ENCODE assay signal across 24 cellular contexts in the genomic region with DNA sequence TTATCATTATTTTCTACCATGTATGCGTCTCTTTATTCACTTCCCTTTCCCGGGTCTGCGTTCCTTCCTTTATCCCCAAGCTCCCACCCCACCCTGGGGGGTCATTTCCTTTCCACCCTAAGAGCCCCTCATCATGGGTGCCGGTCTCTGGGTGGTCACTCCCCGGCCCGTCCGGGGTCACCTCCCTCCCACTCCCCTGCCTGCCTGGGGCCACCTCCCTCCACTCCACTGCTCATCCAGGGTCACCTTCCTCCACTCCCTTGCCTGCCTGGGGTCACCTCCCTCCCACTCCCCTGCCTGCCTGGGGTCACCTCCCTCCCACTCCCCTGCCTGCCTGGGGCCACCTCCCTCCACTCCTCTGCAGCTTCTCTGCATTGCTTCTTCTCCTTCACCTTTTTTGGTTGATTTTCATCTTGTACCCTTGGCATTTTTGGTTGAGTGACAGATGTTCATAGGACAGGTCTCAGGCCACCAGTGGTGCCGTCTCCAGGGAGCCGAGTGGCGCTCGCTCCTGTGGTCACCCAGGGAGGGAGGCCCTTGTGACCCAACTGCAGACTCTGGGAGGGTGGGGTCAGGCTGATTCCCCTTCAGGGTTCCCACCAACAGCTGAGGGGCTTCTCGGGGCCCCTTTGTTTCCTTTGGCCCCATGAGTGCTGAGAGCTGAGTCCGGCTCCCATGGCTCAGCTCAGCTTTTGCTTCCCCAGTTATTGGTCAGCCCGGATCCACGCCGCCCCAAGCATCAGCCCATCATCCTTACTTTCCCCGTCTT. TPM values are rescaled to one million over a fixed set of nuclear protein-coding genes. Genes with fewer than 3 reads are reported as not detected.
DNase-seq lines count a peak whose midpoint lies in the region; ATAC-seq lines count a peak whose summit lies in the region.
"Had no signal": no experiment of that assay in that cellular context is flagged by ENCODE, and none has a peak within 500 bp of the region (broad histone marks: within the 10 kb centered on the region; RNA-seq: fewer than 3 reads in every experiment).

No MANE protein-coding gene starts in this region.

- peaks cover 0 to 7% (median 0%) of the 10 kb centered on the region in 11 experiments; a peak in 4 of 22 replicates for H4K20me1 ChIP-seq in BLaER1 treated with 17β-estradiol and CSF1 and Interleukin-3, amounts not matched to agents 10 nM and 100 nM

- ATAC-seq in T-helper 17 cell = no peak
- no peak for ATAC-seq in GM18868 (IDR thresholded peaks at IDR 0.05; ENCODE audit: unreplicated experiment)
- no peak for ATAC-seq in GM21825 (IDR thresholded peaks at IDR 0.05; ENCODE audit: unreplicated experiment)
- ATAC-seq: body of pancreas, heart right ventricle had no signal

- DNase-seq in T-helper 1 cell = no peak
- no peak for DNase-seq in T-helper 17 cell
- peak; percentile 76 for DNase-seq in mesenteric fat pad (ENCODE audit: low spot score)
- no peak for DNase-seq in activated CD4-positive, CD25-positive, alpha-beta regulatory T cell treated with anti-CD3 and anti-CD28 coated beads, Interleukin-2, amount 50 U/mL, for 72 hours
- DNase-seq: body of pancreas, DMS153, esophagus squamous epithelium, foreskin melanocyte, heart right ventricle, naive B cell, NCI-H1092, NCI-H187 treated with DMSO at 0.1 percent for 48 hours, NCI-H2171 treated with DMSO at 0.1 percent for 48 hours, NCI-H510A treated with DMSO at 0.1 percent for 48 hours, nucleus accumbens had no signal

- peaks cover 0 to 15% (median 0%) of the 10 kb centered on the region in 11 experiments; a peak in 6 of 22 replicates for H3K27me3 ChIP-seq in BLaER1 treated with 17β-estradiol and CSF1 and Interleukin-3, amounts not matched to agents 10 nM and 100 nM
- H3K27me3 ChIP-seq: body of pancreas, SJSA1 had no signal

- H3K4me2 ChIP-seq in BLaER1 treated with 17β-estradiol and CSF1 and Interleukin-3, amounts not matched to agents 10 nM and 100 nM = peak overlapping the region in 9 of 11 experiments; percentile 0 to 95 (median 85); a peak in 16 of 22 replicates

- no peak overlapping the region for H3K4me3 ChIP-seq in BLaER1 treated with 17β-estradiol and CSF1 and Interleukin-3, amounts not matched to agents 10 nM and 100 nM
- H3K4me3 ChIP-seq: body of pancreas, esophagus squamous epithelium, heart right ventricle, SJSA1 had no signal

- H3K4me1 Mint-ChIP-seq in T-helper 1 cell treated with Interleukin-12 subunit alpha and Interleukin-12 subunit beta and Interleukin-4 antibody, amounts not matched to agents 30 μg/mL and 1 μg/mL, for 36 hours (ENCODE audit: low read depth) = peaks cover 24% of the 10 kb centered on the region
- H3K4me1 Mint-ChIP-seq in T-helper 17 cell = peaks cover 26% of the 10 kb centered on the region

- H3K9me3 Mint-ChIP-seq in T-helper 1 cell treated with Interleukin-12 subunit alpha and Interleukin-12 subunit beta and Interleukin-4 antibody, amounts not matched to agents 30 μg/mL and 1 μg/mL, for 36 hours = no peaks in the 10 kb centered on the region
- H3K9me3 Mint-ChIP-seq: activated T-helper 2 cell treated with anti-CD3 and anti-CD28 coated beads, Interferon-gamma antibody, Interleukin-2, Interleukin-4, amounts not matched to agents 10 μg/mL and 5 μg/mL and 100 μg/mL, durations not matched to agents 14 hours and 24 hours and 36 hours; stimulated activated naive CD8-positive, alpha-beta T cell treated with anti-CD3 and anti-CD28 coated beads, Interleukin-15, Interleukin-2, amounts not matched to agents 100 ng/mL and 50 ng/mL, for 24 hours had no signal

- H3K36me3 ChIP-seq in BLaER1 treated with 17β-estradiol and CSF1 and Interleukin-3, amounts not matched to agents 10 nM and 100 nM = no peaks in the 10 kb centered on the region
- H3K36me3 ChIP-seq: esophagus squamous epithelium, heart right ventricle, SJSA1 had no signal

- no peak overlapping the region for H3K9ac ChIP-seq in BLaER1 treated with 17β-estradiol and CSF1 and Interleukin-3, amounts not matched to agents 10 nM and 100 nM

- peaks cover 8 to 71% (median 47%) of the 10 kb centered on the region in 10 experiments; a peak in 19 of 20 replicates for H3K4me1 ChIP-seq in BLaER1 treated with 17β-estradiol and CSF1 and Interleukin-3, amounts not matched to agents 10 nM and 100 nM

- peak overlapping the region; percentile 78 for H3K27ac Mint-ChIP-seq in T-helper 1 cell treated with Interleukin-12 subunit alpha and Interleukin-12 subunit beta and Interleukin-4 antibody, amounts not matched to agents 30 μg/mL and 1 μg/mL, for 36 hours
- H3K27ac Mint-ChIP-seq in T-helper 17 cell = peak overlapping the region; percentile 69
- H3K27ac Mint-ChIP-seq: activated T-helper 2 cell treated with anti-CD3 and anti-CD28 coated beads, Interferon-gamma antibody, Interleukin-2, Interleukin-4, amounts not matched to agents 10 μg/mL and 5 μg/mL and 100 μg/mL, durations not matched to agents 14 hours and 24 hours and 36 hours had no signal

- H3K36me3 Mint-ChIP-seq in T-helper 1 cell treated with Interleukin-12 subunit alpha and Interleukin-12 subunit beta and Interleukin-4 antibody, amounts not matched to agents 30 μg/mL and 1 μg/mL, for 36 hours (ENCODE audit: low read depth) = peaks cover 4% of the 10 kb centered on the region
- H3K36me3 Mint-ChIP-seq in T-helper 17 cell (ENCODE audit: low read depth) = no peaks in the 10 kb centered on the region
- H3K36me3 Mint-ChIP-seq: naive B cell had no signal

- no peak overlapping the region for H3K4me3 Mint-ChIP-seq in T-helper 1 cell treated with Interleukin-12 subunit alpha and Interleukin-12 subunit beta and Interleukin-4 antibody, amounts not matched to agents 30 μg/mL and 1 μg/mL, for 36 hours
- no peak overlapping the region for H3K4me3 Mint-ChIP-seq in T-helper 17 cell
- H3K4me3 Mint-ChIP-seq: naive B cell; stimulated activated naive CD8-positive, alpha-beta T cell treated with anti-CD3 and anti-CD28 coated beads, Interleukin-15, Interleukin-2, amounts not matched to agents 100 ng/mL and 50 ng/mL, for 24 hours had no signal

- peaks cover 0 to 14% (median 4%) of the 10 kb centered on the region in 11 experiments; a peak in 15 of 22 replicates for H3K9me3 ChIP-seq in BLaER1 treated with 17β-estradiol and CSF1 and Interleukin-3, amounts not matched to agents 10 nM and 100 nM (replicated peaks in 1 of 11)
- H3K9me3 ChIP-seq in T-helper 17 cell (ENCODE audit: control insufficient read depth, low read length, poor library complexity, severe bottlenecking) = no peaks in the 10 kb centered on the region
- H3K9me3 ChIP-seq: body of pancreas, esophagus squamous epithelium, heart right ventricle had no signal

- H3K27ac ChIP-seq in BLaER1 treated with 17β-estradiol and CSF1 and Interleukin-3, amounts not matched to agents 10 nM and 100 nM = no peak overlapping the region
- H3K27ac ChIP-seq: 22Rv1, body of pancreas, esophagus squamous epithelium, heart right ventricle, SJSA1 had no signal

- H3K27me3 Mint-ChIP-seq in T-helper 1 cell treated with Interleukin-12 subunit alpha and Interleukin-12 subunit beta and Interleukin-4 antibody, amounts not matched to agents 30 μg/mL and 1 μg/mL, for 36 hours (ENCODE audit: low read depth) = no peaks in the 10 kb centered on the region
- H3K27me3 Mint-ChIP-seq in T-helper 17 cell = no peaks in the 10 kb centered on the region
- H3K27me3 Mint-ChIP-seq: stimulated activated naive CD8-positive, alpha-beta T cell treated with anti-CD3 and anti-CD28 coated beads, Interleukin-15, Interleukin-2, amounts not matched to agents 100 ng/mL and 50 ng/mL, for 24 hours had no signal

RNA-seq across cellular contexts. Expression of a gene that starts 48.6 kb away (rescaled TPM):
- 1 to 10 TPM in 1 of 2 donors, under 1 TPM in 1; 0.91 to 4.2 TPM for total RNA-seq in T-helper 17 cell
- total RNA-seq in mesenteric fat pad = 32.4 TPM
- total RNA-seq: skeletal muscle tissue had no signal

RNA-seq across cellular contexts. Expression of a gene that starts 52.7 kb away (rescaled TPM):
- total RNA-seq in T-helper 17 cell = 10 to 100 TPM; 10.8 to 13.7 TPM
- 21.7 TPM for total RNA-seq in mesenteric fat pad
